Comparison of ENCODE assay signal across 1 cellular context in genomic region chr19:7550987-7551761, GRCh38.
TF ChIP-seq lines count a peak whose summit lies in the region.

No MANE protein-coding gene starts in this region.

TF ChIP-seq in K562, 482 proteins besides CTCF, POLR2A, EP300 and RAD21 (continues in another document):
- 0 out of 2 replicates have a peak, but pooled peaks have one; percentile 53 for TF ChIP-seq KLF13 (tag; IDR thresholded peaks at IDR 0.05; ENCODE audit: borderline replicate concordance, low read depth)
- peak in 1 of 3 experiments; percentile 61; a peak in 2 of 6 replicates for TF ChIP-seq ZBTB11 (CRISPR knock-in tag; IDR thresholded peaks at IDR 0.05)
- TF ChIP-seq RNF2 (IDR thresholded peaks at IDR 0.05), result peak; percentile 29; the same call in 1 of the 2 replicates
- TF ChIP-seq ASH1L (IDR thresholded peaks at IDR 0.05; ENCODE audit: borderline replicate concordance, low read depth, partially characterized antibody), result peak; percentile 30
- TF ChIP-seq NCOA1 (IDR thresholded peaks at IDR 0.05; ENCODE audit: low read depth), result no peak
- TF ChIP-seq, protein P1, sequence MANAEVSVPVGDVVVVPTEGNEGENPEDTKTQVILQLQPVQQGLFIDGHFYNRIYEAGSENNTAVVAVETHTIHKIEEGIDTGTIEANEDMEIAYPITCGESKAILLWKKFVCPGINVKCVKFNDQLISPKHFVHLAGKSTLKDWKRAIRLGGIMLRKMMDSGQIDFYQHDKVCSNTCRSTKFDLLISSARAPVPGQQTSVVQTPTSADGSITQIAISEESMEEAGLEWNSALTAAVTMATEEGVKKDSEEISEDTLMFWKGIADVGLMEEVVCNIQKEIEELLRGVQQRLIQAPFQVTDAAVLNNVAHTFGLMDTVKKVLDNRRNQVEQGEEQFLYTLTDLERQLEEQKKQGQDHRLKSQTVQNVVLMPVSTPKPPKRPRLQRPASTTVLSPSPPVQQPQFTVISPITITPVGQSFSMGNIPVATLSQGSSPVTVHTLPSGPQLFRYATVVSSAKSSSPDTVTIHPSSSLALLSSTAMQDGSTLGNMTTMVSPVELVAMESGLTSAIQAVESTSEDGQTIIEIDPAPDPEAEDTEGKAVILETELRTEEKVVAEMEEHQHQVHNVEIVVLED (CRISPR knock-in tag; IDR thresholded peaks at IDR 0.05), result peak; percentile 22; the same call in 1 of the 2 replicates
- TF ChIP-seq KLF1 (tag; IDR thresholded peaks at IDR 0.05), result 0 out of 2 replicates have a peak, but pooled peaks have one; percentile 30
- no peak for TF ChIP-seq ZNF347 (CRISPR knock-in tag; IDR thresholded peaks at IDR 0.05; ENCODE audit: low read depth)
- TF ChIP-seq MBD2 (IDR thresholded peaks at IDR 0.05; ENCODE audit: borderline replicate concordance, low read depth), result peak; percentile 88
- peak; percentile 60; the same call in 1 of the 2 replicates for TF ChIP-seq ZBTB40 (IDR thresholded peaks at IDR 0.05)
- TF ChIP-seq ZBTB40 (CRISPR knock-in tag; IDR thresholded peaks at IDR 0.05), result no peak
- peak; percentile 88 for TF ChIP-seq ZNF592 (IDR thresholded peaks at IDR 0.05)
- TF ChIP-seq NR4A1 (CRISPR knock-in tag; IDR thresholded peaks at IDR 0.05), result no peak
- TF ChIP-seq NR4A1 (tag; IDR thresholded peaks at IDR 0.05), result 0 out of 2 replicates have a peak, but pooled peaks have one; percentile 34
- no peak for TF ChIP-seq NCOA4 (IDR thresholded peaks at IDR 0.05; ENCODE audit: partially characterized antibody)
- TF ChIP-seq CREM (IDR thresholded peaks at IDR 0.05; ENCODE audit: low read depth), result peak; percentile 86
- peak in 1 of 3 experiments; percentile 39 for TF ChIP-seq YY1 (IDR thresholded peaks at IDR 0.05; ENCODE audit: borderline replicate concordance in 1 of 3, control insufficient read depth in 1 of 3, extremely low read depth in 1 of 3, insufficient read depth in 3 of 3, insufficient read length in 1 of 3, insufficient replicate concordance in 2 of 3, low read depth in 1 of 3, low read length in 2 of 3)
- TF ChIP-seq TBL1XR1 (IDR thresholded peaks at IDR 0.05; ENCODE audit: low read length in 2 of 2), result 0 out of 4 replicates have a peak, but pooled peaks of 1 of the 2 experiments have one; percentile 34
- TF ChIP-seq RCOR1 (IDR thresholded peaks at IDR 0.05; ENCODE audit: borderline replicate concordance in 1 of 2, low read depth in 2 of 2, low read length in 2 of 2), result no peak
- TF ChIP-seq MIER1 (IDR thresholded peaks at IDR 0.05; ENCODE audit: low read depth), result no peak
- TF ChIP-seq ATF1 (CRISPR knock-in tag; IDR thresholded peaks at IDR 0.05), result no peak
- peak; percentile 24; the same call in 1 of the 2 replicates for TF ChIP-seq ATF1 (tag; IDR thresholded peaks at IDR 0.05)
- no peak for TF ChIP-seq SPI1 (IDR thresholded peaks at IDR 0.05; ENCODE audit: borderline replicate concordance, low read depth, low read length)
- 0 out of 2 replicates have a peak, but pooled peaks have one; percentile 50 for TF ChIP-seq SREBF1 (IDR thresholded peaks at IDR 0.05; ENCODE audit: borderline replicate concordance, low read depth, low read length)
- TF ChIP-seq ZBTB33 (CRISPR knock-in tag; IDR thresholded peaks at IDR 0.05), result no peak
- peak; percentile 24; the same call in 1 of the 2 replicates for TF ChIP-seq JUND (IDR thresholded peaks at IDR 0.05; ENCODE audit: borderline replicate concordance, low read depth, low read length)
- TF ChIP-seq JUND (tag; IDR thresholded peaks at IDR 0.05; ENCODE audit: borderline replicate concordance, low read depth, low read length), result no peak; the same call in 2 of the 3 replicates
- TF ChIP-seq HNRNPL (IDR thresholded peaks at IDR 0.05; ENCODE audit: low read depth, low read length), result no peak
- TF ChIP-seq ZNF175 (CRISPR knock-in tag; IDR thresholded peaks at IDR 0.05; ENCODE audit: low read depth), result 0 out of 2 replicates have a peak, but pooled peaks have one; percentile 27
- peak; percentile 93 for TF ChIP-seq NFIC (IDR thresholded peaks at IDR 0.05)
- TF ChIP-seq TEAD4 (IDR thresholded peaks at IDR 0.05; ENCODE audit: low read length), result peak; percentile 17; the same call in 1 of the 2 replicates
- no peak for TF ChIP-seq TEAD4 (CRISPR knock-in tag; IDR thresholded peaks at IDR 0.05; ENCODE audit: borderline replicate concordance)
- TF ChIP-seq MAZ (CRISPR knock-in tag; conservative IDR thresholded peaks at IDR 0.05 in 1 of 2, IDR thresholded peaks at IDR 0.05 in 1 of 2), result peak in 1 of 2 experiments; percentile 66; a peak in 2 of 4 replicates
- peak; percentile 15 to 35; a peak in 1 of 4 replicates for TF ChIP-seq NRF1 (conservative IDR thresholded peaks at IDR 0.05 in 1 of 2, IDR thresholded peaks at IDR 0.05 in 1 of 2)
- TF ChIP-seq ZNF143 (CRISPR knock-in tag; IDR thresholded peaks at IDR 0.05), result peak; percentile 88
- TF ChIP-seq U2AF2 (optimal IDR thresholded peaks at IDR 0.05; ENCODE audit: low read depth, low read length), result no peak
- TF ChIP-seq ZNF384 (IDR thresholded peaks at IDR 0.05; ENCODE audit: low read depth, low read length), result no peak
- peak; percentile 62 for TF ChIP-seq NR2C1 (IDR thresholded peaks at IDR 0.05)
- peak; percentile 81 for TF ChIP-seq NR2C1 (tag; IDR thresholded peaks at IDR 0.05)
- TF ChIP-seq HCFC1 (IDR thresholded peaks at IDR 0.05; ENCODE audit: low read depth, low read length), result peak; percentile 99
